Comparison of ENCODE assay signal across 1 cellular context in the genomic region with DNA sequence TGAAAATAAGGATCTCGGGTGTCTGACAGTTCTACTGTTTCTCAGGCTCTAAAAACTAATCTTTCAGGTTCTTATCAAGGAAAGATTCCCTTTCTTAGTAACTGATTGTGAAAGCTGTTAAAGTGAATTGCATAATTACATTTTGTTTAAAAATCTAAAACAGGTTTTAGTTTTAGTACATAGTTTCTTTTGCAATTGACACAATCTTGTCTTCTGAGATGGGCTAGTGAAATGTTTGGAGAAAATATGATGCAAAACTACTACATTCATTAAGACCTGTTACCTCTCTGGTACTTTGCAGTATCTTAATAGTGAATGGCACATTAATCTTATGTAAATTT.
TF ChIP-seq lines count a peak whose summit lies in the region.

No MANE protein-coding gene starts in this region.

TF ChIP-seq in IMR-90, 13 proteins besides CTCF, POLR2A, EP300 and RAD21 (continued from another document):
- TF ChIP-seq MXI1 (IDR thresholded peaks at IDR 0.05; ENCODE audit: borderline replicate concordance, low read depth, low read length) = no peak
- TF ChIP-seq BHLHE40 (IDR thresholded peaks at IDR 0.05; ENCODE audit: low read depth, low read length) = no peak
- no peak for TF ChIP-seq RFX5 (IDR thresholded peaks at IDR 0.05; ENCODE audit: low read depth, low read length)
- TF ChIP-seq CHD1 (IDR thresholded peaks at IDR 0.05; ENCODE audit: low read depth, low read length) = no peak
- TF ChIP-seq FOS (IDR thresholded peaks at IDR 0.05; ENCODE audit: low read depth, low read length) = no peak
- TF ChIP-seq, protein P1, sequence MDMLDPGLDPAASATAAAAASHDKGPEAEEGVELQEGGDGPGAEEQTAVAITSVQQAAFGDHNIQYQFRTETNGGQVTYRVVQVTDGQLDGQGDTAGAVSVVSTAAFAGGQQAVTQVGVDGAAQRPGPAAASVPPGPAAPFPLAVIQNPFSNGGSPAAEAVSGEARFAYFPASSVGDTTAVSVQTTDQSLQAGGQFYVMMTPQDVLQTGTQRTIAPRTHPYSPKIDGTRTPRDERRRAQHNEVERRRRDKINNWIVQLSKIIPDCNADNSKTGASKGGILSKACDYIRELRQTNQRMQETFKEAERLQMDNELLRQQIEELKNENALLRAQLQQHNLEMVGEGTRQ (IDR thresholded peaks at IDR 0.05; ENCODE audit: low read depth, low read length) = no peak
- TF ChIP-seq, protein P2, sequence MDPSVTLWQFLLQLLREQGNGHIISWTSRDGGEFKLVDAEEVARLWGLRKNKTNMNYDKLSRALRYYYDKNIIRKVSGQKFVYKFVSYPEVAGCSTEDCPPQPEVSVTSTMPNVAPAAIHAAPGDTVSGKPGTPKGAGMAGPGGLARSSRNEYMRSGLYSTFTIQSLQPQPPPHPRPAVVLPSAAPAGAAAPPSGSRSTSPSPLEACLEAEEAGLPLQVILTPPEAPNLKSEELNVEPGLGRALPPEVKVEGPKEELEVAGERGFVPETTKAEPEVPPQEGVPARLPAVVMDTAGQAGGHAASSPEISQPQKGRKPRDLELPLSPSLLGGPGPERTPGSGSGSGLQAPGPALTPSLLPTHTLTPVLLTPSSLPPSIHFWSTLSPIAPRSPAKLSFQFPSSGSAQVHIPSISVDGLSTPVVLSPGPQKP (IDR thresholded peaks at IDR 0.05; ENCODE audit: borderline replicate concordance, low read depth, low read length) = no peak
